ENCODE assay signal across 8 cellular contexts in the genomic region with DNA sequence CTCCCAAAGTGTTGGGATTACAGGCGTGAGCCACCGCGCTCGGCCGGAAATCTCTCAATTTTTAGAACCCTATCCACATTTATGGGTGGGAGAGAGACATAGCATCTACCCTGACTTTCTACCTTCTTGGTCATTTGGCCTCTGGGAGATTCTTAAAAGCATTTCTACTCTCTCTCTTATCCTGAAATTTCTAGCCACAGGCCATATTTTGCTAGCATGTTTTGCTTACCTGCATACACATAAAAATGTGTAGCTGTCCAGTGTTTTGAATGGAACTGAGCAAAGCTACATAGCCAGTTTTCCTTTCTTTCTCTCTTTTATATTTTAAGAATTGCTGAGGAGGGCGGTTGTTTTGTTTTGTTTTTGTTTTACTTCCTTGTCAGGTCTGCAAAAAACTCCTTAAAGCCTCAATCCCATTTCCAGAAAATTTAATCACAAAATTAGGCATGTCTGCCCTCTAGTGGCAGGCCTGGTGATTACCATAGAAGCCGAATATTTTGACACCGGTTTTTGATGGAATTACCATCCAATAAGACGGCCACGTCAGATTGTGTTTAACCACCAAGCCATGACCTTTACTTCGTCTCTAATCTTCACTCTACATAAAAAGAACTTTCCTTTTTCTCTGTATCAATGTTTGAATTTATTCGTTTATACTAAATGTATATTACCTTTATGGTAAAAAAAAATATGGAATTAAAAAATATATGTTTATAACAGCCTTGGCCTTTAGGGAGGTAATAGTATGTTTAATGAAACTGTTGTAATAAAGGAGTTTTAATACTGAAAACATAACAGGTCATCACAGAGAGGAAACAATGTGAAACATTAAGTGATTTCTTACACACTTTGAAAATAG. TPM values are rescaled to one million over a fixed set of nuclear protein-coding genes. Genes with fewer than 3 reads are reported as not detected.
DNase-seq lines count a peak whose midpoint lies in the region; ATAC-seq and TF ChIP-seq lines count a peak whose summit lies in the region.

No MANE protein-coding gene starts in this region.

- H3K27ac ChIP-seq in effector memory CD4-positive, alpha-beta T cell (ENCODE audit: insufficient read depth, low read length, poor library complexity, severe bottlenecking): no peak overlapping the region

- peaks cover 10% of the 10 kb centered on the region for H3K27me3 Mint-ChIP-seq in activated B cell treated with CpG ODN at 0.5 μM for 24 hours
- H3K27me3 Mint-ChIP-seq in stimulated activated naive CD8-positive, alpha-beta T cell treated with anti-CD3 and anti-CD28 coated beads, Interleukin-15, amount 100 ng/mL, for 72 hours: peaks cover 36% of the 10 kb centered on the region

- DNase-seq in BJ (ENCODE audit: low read depth): no peak
- DNase-seq in GM20000 (ENCODE audit: low spot score): peak; percentile 46
- peak; percentile 28 to 46 for DNase-seq in NCI-H1930 (lab: John Stamatoyannopoulos, UW)
- no peak for DNase-seq in activated B cell treated with CpG ODN at 0.5 μM for 24 hours
- peak in 2 of 3 donors; percentile 9 to 16 for DNase-seq in effector memory CD4-positive, alpha-beta T cell
- DNase-seq in medulla oblongata (ENCODE audit: extremely low spot score): peak; percentile 79
- peak; percentile 22 to 23 for DNase-seq in stimulated activated naive CD8-positive, alpha-beta T cell treated with anti-CD3 and anti-CD28 coated beads, Interleukin-15, amount 100 ng/mL, for 72 hours

- no peaks in the 10 kb centered on the region for H3K36me3 Mint-ChIP-seq in activated B cell treated with CpG ODN at 0.5 μM for 24 hours (ENCODE audit: low read depth)

- TF ChIP-seq CTCF in BJ (IDR thresholded peaks at IDR 0.05; ENCODE audit: insufficient read depth, low read depth, low read length): peak; percentile 76
- TF ChIP-seq CTCF in GM20000 (IDR thresholded peaks at IDR 0.05; ENCODE audit: extremely low read depth, missing control alignments): peak; percentile 81
- TF ChIP-seq CTCF in activated B cell treated with CpG ODN at 0.5 μM for 24 hours (IDR thresholded peaks at IDR 0.05): peak; percentile 84

- POLR2A ChIA-PET in BJ (lab: Charles Lee): no interaction called here
- POLR2A ChIA-PET in activated B cell treated with CpG ODN at 0.5 μM for 24 hours (lab: Charles Lee): no interaction called here

- ATAC-seq in activated B cell treated with CpG ODN at 0.5 μM for 24 hours (ENCODE audit: low read depth): no peak
- no peak for ATAC-seq in stimulated activated naive CD8-positive, alpha-beta T cell treated with anti-CD3 and anti-CD28 coated beads, Interleukin-15, amount 100 ng/mL, for 72 hours
- ATAC-seq in HG02642 (IDR thresholded peaks at IDR 0.05; ENCODE audit: poor library complexity, unreplicated experiment): no peak

- no peaks in the 10 kb centered on the region for H3K27me3 ChIP-seq in BJ (ENCODE audit: control insufficient read depth, insufficient read depth, low read length)
- peaks cover 4% of the 10 kb centered on the region for H3K27me3 ChIP-seq in effector memory CD4-positive, alpha-beta T cell (replicated peaks; ENCODE audit: control insufficient read depth, insufficient read depth, low read length, poor library complexity, severe bottlenecking)

- no peaks in the 10 kb centered on the region for H3K36me3 ChIP-seq in BJ (ENCODE audit: control insufficient read depth, insufficient read depth, low read length)
- no peaks in the 10 kb centered on the region for H3K36me3 ChIP-seq in effector memory CD4-positive, alpha-beta T cell (ENCODE audit: control insufficient read depth, insufficient read depth, low read length)

- no peaks in the 10 kb centered on the region for H3K9me3 Mint-ChIP-seq in activated B cell treated with CpG ODN at 0.5 μM for 24 hours
- no peaks in the 10 kb centered on the region for H3K9me3 Mint-ChIP-seq in stimulated activated naive CD8-positive, alpha-beta T cell treated with anti-CD3 and anti-CD28 coated beads, Interleukin-15, amount 100 ng/mL, for 72 hours

- CTCF ChIA-PET in BJ (lab: Yijun Ruan, JAX) (interaction anchor here (0.7 to 1.2 kb wide), 6 partner anchors 9 to 779 kb away, joined by 3 to 8 read pairs (median 3); no protein-coding TSS in a partner anchor), activated B cell treated with CpG ODN at 0.5 μM for 24 hours (lab: Charles Lee) (interaction anchor here (0.9 to 1.0 kb wide), 2 partner anchors 10 to 1009 kb away, joined by 3 to 4 read pairs; no protein-coding TSS in a partner anchor)

- H3K4me3 Mint-ChIP-seq in activated B cell treated with CpG ODN at 0.5 μM for 24 hours: no peak overlapping the region
- H3K4me3 Mint-ChIP-seq in stimulated activated naive CD8-positive, alpha-beta T cell treated with anti-CD3 and anti-CD28 coated beads, Interleukin-15, amount 100 ng/mL, for 72 hours: no peak overlapping the region

- intact Hi-C loops in activated B cell treated with CpG ODN at 0.5 μM for 24 hours (cut with micrococcal nuclease): loop anchor here (2.0 kb wide), 1 partner anchor 1008 kb away; no protein-coding TSS in a partner anchor

- no peak overlapping the region for H3K4me3 ChIP-seq in BJ (ENCODE audit: low read depth, low read length)
- H3K4me3 ChIP-seq in effector memory CD4-positive, alpha-beta T cell (ENCODE audit: insufficient read depth, low read depth, low read length, poor library complexity, severe bottlenecking): no peak overlapping the region

- H3K4me1 Mint-ChIP-seq in activated B cell treated with CpG ODN at 0.5 μM for 24 hours: no peaks in the 10 kb centered on the region
- no peaks in the 10 kb centered on the region for H3K4me1 Mint-ChIP-seq in stimulated activated naive CD8-positive, alpha-beta T cell treated with anti-CD3 and anti-CD28 coated beads, Interleukin-15, amount 100 ng/mL, for 72 hours

- no peak overlapping the region for H3K27ac Mint-ChIP-seq in activated B cell treated with CpG ODN at 0.5 μM for 24 hours
- H3K27ac Mint-ChIP-seq in stimulated activated naive CD8-positive, alpha-beta T cell treated with anti-CD3 and anti-CD28 coated beads, Interleukin-15, amount 100 ng/mL, for 72 hours: no peak overlapping the region

- no peaks in the 10 kb centered on the region for H3K4me1 ChIP-seq in effector memory CD4-positive, alpha-beta T cell (ENCODE audit: control insufficient read depth, insufficient read depth, low read length, poor library complexity, severe bottlenecking)

- no peaks in the 10 kb centered on the region for H3K9me3 ChIP-seq in effector memory CD4-positive, alpha-beta T cell (ENCODE audit: control insufficient read depth, low read length)

RNA-seq across cellular contexts. Expression of gene OXGR1, which starts 34.4 kb away (rescaled TPM):
- not detected in 2 replicates for polyA plus RNA-seq in BJ (2011; rRNA removed)
- polyA minus RNA-seq in BJ (2011; rRNA and poly(A)+ RNA removed): not detected in 2 replicates
- not detected in 2 replicates for total RNA-seq in activated B cell treated with CpG ODN at 0.5 μM for 24 hours

Comparison
In these comparisons a context has a peak if more than half of its experiments do, and no peak if none do; other contexts are left out.
1. DNase-seq: peak in GM20000 (single experiment), NCI-H1930 (2 of 2), effector memory CD4-positive, alpha-beta T cell (2 of 3), medulla oblongata (single experiment) and stimulated activated naive CD8-positive, alpha-beta T cell treated with anti-CD3 and anti-CD28 coated beads, Interleukin-15, amount 100 ng/mL, for 72 hours (2 of 2); none in BJ (single experiment) and activated B cell treated with CpG ODN at 0.5 μM for 24 hours (single experiment).
2. Peak in every context shown above with its lines, with median percentiles within 50 percentile points of each other: CTCF ChIP-seq.